In genomic region chr2:70113396-70114100, GRCh38 we compare ENCODE assay signal across 17 cellular contexts. TPM values are rescaled to one million over a fixed set of nuclear protein-coding genes. Genes with fewer than 3 reads are reported as not detected.
DNase-seq lines count a peak whose midpoint lies in the region; ATAC-seq and TF ChIP-seq lines count a peak whose summit lies in the region.
"Had no signal": no experiment of that assay in that cellular context is flagged by ENCODE, and none has a peak within 500 bp of the region (broad histone marks: within the 10 kb centered on the region; RNA-seq: fewer than 3 reads in every experiment).

No MANE protein-coding gene starts in this region.

- WGBS in hepatocyte (ENCODE audit: low lambda C conversion rate, missing lambda C conversion rate) = 92% methylated on average over 6 of the region's 6 CpGs

- H3K9me3 ChIP-seq in NT2/D1 (ENCODE audit: insufficient read depth, low read length) (no peaks in the 10 kb centered on the region), hepatocyte (ENCODE audit: low read depth) (no peaks in the 10 kb centered on the region), skeletal muscle satellite cell (replicated peaks; ENCODE audit: low read length) (no peaks in the 10 kb centered on the region)
- H3K9me3 ChIP-seq: left lung had no signal

- H3K27me3 ChIP-seq in NT2/D1 (ENCODE audit: insufficient read depth, insufficient read length) (no peaks in the 10 kb centered on the region), hepatocyte (no peaks in the 10 kb centered on the region), skeletal muscle satellite cell (ENCODE audit: control insufficient read depth, insufficient read depth, low read length) (no peaks in the 10 kb centered on the region)
- H3K27me3 ChIP-seq: brain microvascular endothelial cell, left lung had no signal

- no peak for TF ChIP-seq CTCF in Calu3 (IDR thresholded peaks at IDR 0.05; ENCODE audit: unreplicated experiment)
- TF ChIP-seq CTCF in hepatocyte (IDR thresholded peaks at IDR 0.05; ENCODE audit: poor library complexity) = no peak
- TF ChIP-seq CTCF in GM10248 (IDR thresholded peaks at IDR 0.05; ENCODE audit: control extremely low read depth, extremely low read depth, low read depth, missing control alignments) = no peak

- CTCF ChIA-PET in Calu3 (lab: Charles Lee) (interaction anchor here (0.6 kb wide), 2 partner anchors 8 to 48 kb away, joined by 4 to 6 read pairs; no protein-coding TSS in a partner anchor), GM10248 (lab: Yijun Ruan, JAX) (interaction anchor here (0.7 to 6.5 kb wide), 3 partner anchors 9 to 28 kb away, joined by 3 to 22 read pairs (median 4); no protein-coding TSS in a partner anchor)

- no peak overlapping the region for H3K4me3 ChIP-seq in NT2/D1 (ENCODE audit: insufficient read length, low read depth)
- no peak overlapping the region for H3K4me3 ChIP-seq in hepatocyte
- H3K4me3 ChIP-seq in skeletal muscle satellite cell (ENCODE audit: low read length) = no peak overlapping the region
- H3K4me3 ChIP-seq: left lung had no signal

- H3K4me2 ChIP-seq in hepatocyte (no peak overlapping the region), skeletal muscle satellite cell (ENCODE audit: low read length) (peak overlapping the region; percentile 2)

- peak overlapping the region; percentile 8 for H3K9ac ChIP-seq in NT2/D1 (ENCODE audit: insufficient read length, low read depth)
- H3K9ac ChIP-seq in skeletal muscle satellite cell (ENCODE audit: low read depth, low read length) = peak overlapping the region; percentile 55

- no peaks in the 10 kb centered on the region for H4K20me1 ChIP-seq in hepatocyte (ENCODE audit: insufficient read depth, poor library complexity, severe bottlenecking)

- peaks cover 37% of the 10 kb centered on the region for H3K4me1 Mint-ChIP-seq in Calu3 (ENCODE audit: low read depth, unreplicated experiment)

- H3K9me2 ChIP-seq in hepatocyte (replicated peaks; ENCODE audit: insufficient read depth) = no peaks in the 10 kb centered on the region

- peak overlapping the region; percentile 24 for H3K27ac Mint-ChIP-seq in Calu3 (ENCODE audit: unreplicated experiment)
- H3K27ac Mint-ChIP-seq: activated B cell treated with CpG ODN at 0.5 μM for 24 hours; B cell; T-helper 1 cell treated with Interleukin-12 subunit alpha and Interleukin-12 subunit beta and Interleukin-4 antibody, amounts not matched to agents 30 μg/mL and 1 μg/mL, for 36 hours had no signal

- H3K4me1 ChIP-seq in NT2/D1 (ENCODE audit: insufficient read depth, insufficient read length) (peaks cover 6% of the 10 kb centered on the region), hepatocyte (ENCODE audit: insufficient read depth) (peaks cover 16% of the 10 kb centered on the region), skeletal muscle satellite cell (ENCODE audit: control insufficient read depth, insufficient read depth, low read length) (peaks cover 39% of the 10 kb centered on the region)

- no peaks in the 10 kb centered on the region for H3K9me3 Mint-ChIP-seq in Calu3 (ENCODE audit: low read depth, unreplicated experiment)
- H3K9me3 Mint-ChIP-seq: activated B cell treated with CpG ODN at 0.5 μM for 24 hours; T-helper 1 cell treated with Interleukin-12 subunit alpha and Interleukin-12 subunit beta and Interleukin-4 antibody, amounts not matched to agents 30 μg/mL and 1 μg/mL, for 36 hours had no signal

- H2AFZ ChIP-seq in hepatocyte = peak overlapping the region; percentile 45

- H3K27ac ChIP-seq in hepatocyte = peak overlapping the region; percentile 80
- H3K27ac ChIP-seq: brain microvascular endothelial cell, left lung had no signal

- H3K27me3 Mint-ChIP-seq in Calu3 (ENCODE audit: unreplicated experiment) = no peaks in the 10 kb centered on the region
- H3K27me3 Mint-ChIP-seq: activated B cell treated with CpG ODN at 0.5 μM for 24 hours, B cell had no signal

- intact Hi-C loops in Calu3 (cut with micrococcal nuclease; ENCODE audit: unreplicated experiment) = no loop called here

- H3K4me3 Mint-ChIP-seq in Calu3 (ENCODE audit: low read depth, unreplicated experiment) = no peak overlapping the region
- H3K4me3 Mint-ChIP-seq: activated B cell treated with CpG ODN at 0.5 μM for 24 hours; B cell; T-helper 1 cell treated with Interleukin-12 subunit alpha and Interleukin-12 subunit beta and Interleukin-4 antibody, amounts not matched to agents 30 μg/mL and 1 μg/mL, for 36 hours had no signal

- POLR2A ChIA-PET in GM10248 (lab: Yijun Ruan, JAX) = no interaction called here

- BruUV-seq in Calu3 (replicated peaks; lab: Mats Ljungman, UMichigan) = no TSS peak

- DNase-seq in Calu3 (no peak), NT2/D1 (ENCODE audit: low read depth, low spot score) (no peak), hepatocyte (ENCODE audit: low spot score) (no peak), occipital lobe (lab: John Stamatoyannopoulos, UW) (no peak), GM10248 (ENCODE audit: extremely low spot score) (no peak)
- DNase-seq: activated B cell treated with CpG ODN at 0.5 μM for 24 hours, activated gamma-delta T cell, brain microvascular endothelial cell, dermis blood vessel endothelial cell, NCI-H2081, NCI-H510A treated with DMSO at 0.1 percent for 48 hours, SHP77 had no signal

- H3K79me2 ChIP-seq in hepatocyte = no peaks in the 10 kb centered on the region

- no peak for ATAC-seq in HG02973 (IDR thresholded peaks at IDR 0.05; ENCODE audit: unreplicated experiment)
- ATAC-seq: left lung had no signal

- H3K36me3 ChIP-seq in NT2/D1 (ENCODE audit: insufficient read depth, insufficient read length, low read length) (no peaks in the 10 kb centered on the region), hepatocyte (replicated peaks; ENCODE audit: insufficient read depth, low read depth) (no peaks in the 10 kb centered on the region), skeletal muscle satellite cell (ENCODE audit: insufficient read depth, low read length) (no peaks in the 10 kb centered on the region)
- H3K36me3 ChIP-seq: brain microvascular endothelial cell, left lung had no signal

- H3K36me3 Mint-ChIP-seq in Calu3 (ENCODE audit: insufficient read depth, unreplicated experiment) = peaks cover 7% of the 10 kb centered on the region

RNA-seq across cellular contexts. Expression of gene PCBP1, which starts 26.3 kb away (rescaled TPM):
- total RNA-seq in Calu3 (2022) (252 and 260 TPM in 2 replicates), hepatocyte (88.5 and 97.1 TPM in 2 replicates), occipital lobe (22.0 TPM)
- polyA plus RNA-seq in hepatocyte = 180 and 183 TPM in 2 replicates
- total RNA-seq in skeletal muscle satellite cell (2012; rRNA removed) = 44.9 and 51.8 TPM in 2 replicates
